ENCODE assay signal across 10 cellular contexts in the genomic region with DNA sequence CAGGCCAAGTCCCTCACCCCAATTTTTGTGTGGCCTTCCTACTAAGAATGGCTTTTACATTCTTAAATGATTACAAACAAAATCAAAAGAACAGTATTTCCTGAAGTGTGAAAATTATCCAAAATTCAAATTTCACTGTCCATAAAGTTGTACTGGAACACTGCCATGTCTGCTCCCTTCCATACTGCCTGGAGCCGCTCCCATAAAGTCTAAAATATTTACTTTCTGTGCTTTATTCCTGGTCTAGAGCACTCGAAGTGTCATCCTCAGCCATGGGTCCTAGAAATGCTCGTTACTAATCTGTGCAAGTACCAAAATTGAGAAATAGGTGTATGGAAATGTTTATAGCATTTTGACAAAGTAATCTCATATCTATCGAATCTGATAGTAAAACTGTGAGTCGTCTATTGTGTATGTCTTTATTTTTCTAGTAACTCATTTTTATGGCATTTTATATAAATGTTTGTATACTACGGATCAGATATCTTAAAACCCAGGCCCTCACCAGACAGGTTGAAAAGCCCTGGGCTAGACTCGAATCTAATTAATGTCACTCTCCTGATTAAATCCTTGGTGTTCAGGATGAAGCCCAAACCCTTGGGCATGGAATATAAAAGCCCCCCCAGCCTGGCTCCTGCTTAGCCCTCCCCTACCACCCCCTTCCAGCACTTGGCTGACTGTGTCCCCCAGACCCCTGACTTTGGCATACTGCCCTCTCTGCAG. TPM values are rescaled to one million over a fixed set of nuclear protein-coding genes. Genes with fewer than 3 reads are reported as not detected.
DNase-seq lines count a peak whose midpoint lies in the region; ATAC-seq and TF ChIP-seq lines count a peak whose summit lies in the region.
"Had no signal": no experiment of that assay in that cellular context is flagged by ENCODE, and none has a peak within 500 bp of the region (broad histone marks: within the 10 kb centered on the region; RNA-seq: fewer than 3 reads in every experiment).

No MANE protein-coding gene starts in this region.

- POLR2A ChIA-PET in RWPE1 (lab: Yijun Ruan, JAX; ENCODE audit: low non-redundant PET): interaction anchor here (0.6 kb wide), 2 partner anchors 8 to 37 kb away, joined by 6 to 7 read pairs; no protein-coding TSS in a partner anchor

- H3K9me3 Mint-ChIP-seq in activated naive CD4-positive, alpha-beta T cell treated with anti-CD3 and anti-CD28 coated beads, Interleukin-2, amount 10 ng/mL, durations not matched to agents 7 days and 5 days: no peaks in the 10 kb centered on the region
- peaks cover 9% of the 10 kb centered on the region for H3K9me3 Mint-ChIP-seq in glutamatergic neuron (ENCODE audit: unreplicated experiment)
- no peaks in the 10 kb centered on the region for H3K9me3 Mint-ChIP-seq in stimulated activated naive CD8-positive, alpha-beta T cell treated with anti-CD3 and anti-CD28 coated beads, Interleukin-15, amount 100 ng/mL, for 72 hours
- H3K9me3 Mint-ChIP-seq: H9 had no signal

- intact Hi-C loops in left lung (cut with DNase I): no loop called here

- CTCF ChIA-PET in activated naive CD4-positive, alpha-beta T cell treated with anti-CD3 and anti-CD28 coated beads, Interleukin-2, amount 10 ng/mL, durations not matched to agents 7 days and 5 days (lab: Charles Lee): no interaction called here
- CTCF ChIA-PET in RWPE1 (lab: Yijun Ruan, JAX): interaction anchor here (0.6 to 2.6 kb wide), 4 partner anchors 32 to 308 kb away, joined by 3 to 13 read pairs (median 3); no protein-coding TSS in a partner anchor

- peaks cover 0 to 28% of the 10 kb centered on the region in 2 donors for H3K36me3 ChIP-seq in left lung

- H3K27ac ChIP-seq in RWPE1: peak overlapping the region; percentile 38; the same call in 1 of the 2 replicates
- H3K27ac ChIP-seq in left lung: peak overlapping the region in 1 of 2 donors; percentile 80

- H3K27me3 Mint-ChIP-seq in activated naive CD4-positive, alpha-beta T cell treated with anti-CD3 and anti-CD28 coated beads, Interleukin-2, amount 10 ng/mL, durations not matched to agents 7 days and 5 days: no peaks in the 10 kb centered on the region
- peaks cover 7% of the 10 kb centered on the region for H3K27me3 Mint-ChIP-seq in glutamatergic neuron (ENCODE audit: unreplicated experiment)
- H3K27me3 Mint-ChIP-seq in stimulated activated naive CD8-positive, alpha-beta T cell treated with anti-CD3 and anti-CD28 coated beads, Interleukin-15, amount 100 ng/mL, for 72 hours: no peaks in the 10 kb centered on the region

- no peak for ATAC-seq in stimulated activated naive CD8-positive, alpha-beta T cell treated with anti-CD3 and anti-CD28 coated beads, Interleukin-15, amount 100 ng/mL, for 72 hours
- ATAC-seq in left lung (no peak), HG02623 (IDR thresholded peaks at IDR 0.05; ENCODE audit: unreplicated experiment) (no peak)

- no peak for DNase-seq in activated naive CD4-positive, alpha-beta T cell treated with anti-CD3 and anti-CD28 coated beads, Interleukin-2, amount 10 ng/mL, durations not matched to agents 7 days and 5 days
- no peak for DNase-seq in activated naive CD4-positive, alpha-beta T cell treated with Interleukin-2 at 50 U/mL for 16 hours
- DNase-seq in RWPE1 (ENCODE audit: low spot score) (no peak), glutamatergic neuron (no peak), DMS 273 (lab: John Stamatoyannopoulos, UW; ENCODE audit: unreplicated experiment) (no peak), left lung (no peak)
- no peak for DNase-seq in stimulated activated naive CD8-positive, alpha-beta T cell treated with anti-CD3 and anti-CD28 coated beads, Interleukin-15, amount 100 ng/mL, for 72 hours
- DNase-seq: C1 segment of cervical spinal cord, H9 had no signal

- H3K4me3 Mint-ChIP-seq in activated naive CD4-positive, alpha-beta T cell treated with anti-CD3 and anti-CD28 coated beads, Interleukin-2, amount 10 ng/mL, durations not matched to agents 7 days and 5 days: no peak overlapping the region
- peak overlapping the region; percentile 30 for H3K4me3 Mint-ChIP-seq in glutamatergic neuron (ENCODE audit: unreplicated experiment)
- no peak overlapping the region for H3K4me3 Mint-ChIP-seq in stimulated activated naive CD8-positive, alpha-beta T cell treated with anti-CD3 and anti-CD28 coated beads, Interleukin-15, amount 100 ng/mL, for 72 hours
- H3K4me3 Mint-ChIP-seq: H9 had no signal

- H3K9me3 ChIP-seq in left lung: no peaks in the 10 kb centered on the region

- H3K4me1 Mint-ChIP-seq in activated naive CD4-positive, alpha-beta T cell treated with anti-CD3 and anti-CD28 coated beads, Interleukin-2, amount 10 ng/mL, durations not matched to agents 7 days and 5 days: peaks cover 60% of the 10 kb centered on the region
- peaks cover 43% of the 10 kb centered on the region for H3K4me1 Mint-ChIP-seq in glutamatergic neuron (ENCODE audit: low read depth, unreplicated experiment)
- peaks cover 60% of the 10 kb centered on the region for H3K4me1 Mint-ChIP-seq in stimulated activated naive CD8-positive, alpha-beta T cell treated with anti-CD3 and anti-CD28 coated beads, Interleukin-15, amount 100 ng/mL, for 72 hours

- no peak overlapping the region for H3K4me3 ChIP-seq in left lung

- peaks cover 15 to 64% of the 10 kb centered on the region in 2 donors for H3K4me1 ChIP-seq in left lung

- peaks cover 49% of the 10 kb centered on the region for H3K36me3 Mint-ChIP-seq in activated naive CD4-positive, alpha-beta T cell treated with anti-CD3 and anti-CD28 coated beads, Interleukin-2, amount 10 ng/mL, durations not matched to agents 7 days and 5 days
- H3K36me3 Mint-ChIP-seq in glutamatergic neuron (ENCODE audit: unreplicated experiment): no peaks in the 10 kb centered on the region

- TF ChIP-seq CTCF in RWPE1 (conservative IDR thresholded peaks at IDR 0.05; ENCODE audit: low read depth) (no peak), glutamatergic neuron (IDR thresholded peaks at IDR 0.05; ENCODE audit: partially characterized antibody, unreplicated experiment) (no peak), left lung (IDR thresholded peaks at IDR 0.05) (no peak)

- H3K27me3 ChIP-seq in left lung: no peaks in the 10 kb centered on the region

- peak overlapping the region; percentile 64 for H3K27ac Mint-ChIP-seq in activated naive CD4-positive, alpha-beta T cell treated with anti-CD3 and anti-CD28 coated beads, Interleukin-2, amount 10 ng/mL, durations not matched to agents 7 days and 5 days
- H3K27ac Mint-ChIP-seq in glutamatergic neuron (ENCODE audit: unreplicated experiment): no peak overlapping the region
- H3K27ac Mint-ChIP-seq in stimulated activated naive CD8-positive, alpha-beta T cell treated with anti-CD3 and anti-CD28 coated beads, Interleukin-15, amount 100 ng/mL, for 72 hours: peak overlapping the region; percentile 27 to 36

RNA-seq across cellular contexts. Expression of a gene that starts 4.9 kb away (rescaled TPM):
- total RNA-seq in glutamatergic neuron (ENCODE audit: unreplicated experiment) (93.9 TPM), left lung (10 to 100 TPM; 42.4 to 75.0 TPM)
